ENCODE assay signal across 1 cellular context in genomic region chr10:125895130-125896087, GRCh38.
TF ChIP-seq lines count a peak whose summit lies in the region.

No MANE protein-coding gene starts in this region.

TF ChIP-seq in endothelial cell of umbilical vein, 7 proteins besides CTCF, POLR2A, EP300 and RAD21:
- peak; percentile 19 for TF ChIP-seq POLR2AphosphoS5 (IDR thresholded peaks at IDR 0.05; ENCODE audit: insufficient read depth, low read depth, low read length)
